Comparison of ENCODE assay signal across 8 cellular contexts in genomic region chr20:34302723-34303528, GRCh38. TPM values are rescaled to one million over a fixed set of nuclear protein-coding genes. Genes with fewer than 3 reads are reported as not detected.
DNase-seq lines count a peak whose midpoint lies in the region; TF ChIP-seq lines count a peak whose summit lies in the region.

TSS of gene AHCY (minus strand) at chr20:34303355. CDS start at chr20:34303270, 85 bp downstream.

- H3K27ac Mint-ChIP-seq in HFFc6, result peak within 1 kb of the TSS; percentile 91

- DNase-seq in GM04503 (ENCODE audit: low read depth), result peak; percentile 78
- DNase-seq in HFFc6, result peak; percentile 94
- DNase-seq in NB4 (ENCODE audit: low read depth), result peak; percentile 99
- peak; percentile 84 for DNase-seq in SK-N-MC (ENCODE audit: low read depth, low spot score)
- peak; percentile 94 for DNase-seq in activated naive CD4-positive, alpha-beta T cell treated with anti-CD3 and anti-CD28 coated beads, Interleukin-2, amount 50 U/mL, for 16 hours
- DNase-seq in globus pallidus (ENCODE audit: low spot score), result peak; percentile 94
- DNase-seq in occipital lobe (lab: John Stamatoyannopoulos, UW), result peak; percentile 96

- no peaks in the 10 kb centered on the region for H3K9me3 Mint-ChIP-seq in HFFc6

- H3K4me1 Mint-ChIP-seq in HFFc6 (ENCODE audit: low read depth), result peaks cover 11% of the 10 kb centered on the region

- H3K27ac ChIP-seq in SK-N-MC, result peak within 1 kb of the TSS; percentile 92
- peak within 1 kb of the TSS; percentile 61 for H3K27ac ChIP-seq in temporal lobe (ENCODE audit: low read depth, low read length)

- TF ChIP-seq CTCF in HFFc6 (IDR thresholded peaks at IDR 0.05) (no peak; the same call in 1 of the 2 replicates), NB4 (IDR thresholded peaks at IDR 0.05; ENCODE audit: low read depth, low read length) (no peak)

- H3K36me3 ChIP-seq in SK-N-MC (ENCODE audit: insufficient read depth, low read length), result peaks cover 18% of the 10 kb centered on the region

- H3K4me3 Mint-ChIP-seq in HFFc6, result peak within 1 kb of the TSS; percentile 94; the same call in 1 of the 2 replicates

- peak; percentile 80 for TF ChIP-seq POLR2A in NB4 (IDR thresholded peaks at IDR 0.05; ENCODE audit: extremely low read depth, insufficient read length)

- H3K9me3 ChIP-seq in SK-N-MC (ENCODE audit: low read depth, low read length), result no peaks in the 10 kb centered on the region

- H3K4me3 ChIP-seq in NB4 (ENCODE audit: low read depth, low read length) (peak within 1 kb of the TSS; percentile 77), SK-N-MC (peak within 1 kb of the TSS; percentile 100)

- H3K9ac ChIP-seq in SK-N-MC (ENCODE audit: insufficient read length), result peak within 1 kb of the TSS; percentile 98

- H3K36me3 Mint-ChIP-seq in HFFc6 (ENCODE audit: low read depth), result peaks cover 5% of the 10 kb centered on the region; the same call in 1 of the 2 replicates

- H3K27me3 Mint-ChIP-seq in HFFc6 (ENCODE audit: insufficient read depth), result peaks cover 4% of the 10 kb centered on the region; the same call in 1 of the 2 replicates

RNA-seq across cellular contexts. Expression of gene AHCY, which starts in this region (rescaled TPM):
- 100 to 1,000 TPM; 104 to 150 (median 109) TPM for total RNA-seq in HFFc6 (2021; fragmentation: NEBNext Ultra II Directional; extraction: Animal tissue kit (Norgen Biotek cat#: 25700))
- total RNA-seq in occipital lobe (42.9 TPM), temporal lobe (31.0 TPM)

Comparison
In these comparisons a context has a peak if more than half of its experiments do, and no peak if none do; other contexts are left out.
1. Peak in every context shown above with its lines: DNase-seq, H3K4me3 ChIP-seq and H3K27ac ChIP-seq.